8 cellular contexts compared by ENCODE assay signal in the genomic region with DNA sequence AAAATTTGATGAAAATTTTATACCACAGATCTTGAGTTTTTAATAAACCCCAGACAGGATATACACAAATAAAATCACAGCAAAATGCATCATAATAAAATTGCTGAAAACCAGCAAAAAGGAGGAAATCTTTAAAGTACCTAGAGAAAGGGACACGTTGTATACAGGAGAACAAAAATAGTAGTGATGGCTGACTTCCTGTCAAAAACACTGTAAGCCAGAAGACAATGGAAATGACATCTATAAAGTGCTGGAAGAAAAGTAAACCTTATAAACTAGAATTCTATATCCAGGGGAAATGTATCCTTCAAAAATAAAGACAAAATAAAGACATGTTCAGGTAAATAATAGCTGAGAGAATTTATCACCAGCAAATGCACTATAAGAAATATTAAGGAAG. TPM values are rescaled to one million over a fixed set of nuclear protein-coding genes. Genes with fewer than 3 reads are reported as not detected.
"Had no signal": no experiment of that assay in that cellular context is flagged by ENCODE, and none has a peak within 500 bp of the region (broad histone marks: within the 10 kb centered on the region; RNA-seq: fewer than 3 reads in every experiment).

No MANE protein-coding gene starts in this region.

- H3K4me3 Mint-ChIP-seq: HFFc6, IgD-negative memory B cell had no signal

- FAIRE-seq: HTR-8/SVneo had no signal

- H3K36me3 ChIP-seq: HAP-1 had no signal

- H3K9ac ChIP-seq: GM23248 had no signal

- H3K9me3 ChIP-seq: HAP-1 had no signal

- H3K27ac Mint-ChIP-seq: HFFc6, IgD-negative memory B cell had no signal

- DNase-seq: GM23248, GOT3, H7, HFFc6, KG1 had no signal

- H3K4me3 ChIP-seq: GM23248, HAP-1 had no signal

- H2AFZ ChIP-seq: GM23248 had no signal

- H3K4me1 Mint-ChIP-seq: IgD-negative memory B cell had no signal

- H3K27ac ChIP-seq: GM23248 had no signal

RNA-seq across cellular contexts. Expression of a gene that starts 14.6 kb away (rescaled TPM):
- polyA plus RNA-seq: IgD-negative memory B cell had no signal
